8 cellular contexts compared by ENCODE assay signal in genomic region chr15:48963524-48964113, GRCh38. TPM values are rescaled to one million over a fixed set of nuclear protein-coding genes. Genes with fewer than 3 reads are reported as not detected.
DNase-seq lines count a peak whose midpoint lies in the region; ATAC-seq and TF ChIP-seq lines count a peak whose summit lies in the region.

SHC4 (minus strand) TSS chr15:48963919; CDS start chr15:48963015, 904 bp downstream.

- H3K36me3 ChIP-seq in PC-9 (ENCODE audit: low read depth) (no peaks in the 10 kb centered on the region), iPS-20b (ENCODE audit: insufficient read depth, low read depth, low read length) (no peaks in the 10 kb centered on the region)

- peaks cover 5% of the 10 kb centered on the region; the same call in 1 of the 2 replicates for H3F3A ChIP-seq in PC-9 (ENCODE audit: insufficient read depth, low read depth)

- H3K4me3 ChIP-seq in PC-9 (peak within 1 kb of the TSS; percentile 70), iPS-20b (ENCODE audit: low read length) (peak within 1 kb of the TSS; percentile 82)

- POLR2A ChIA-PET in PC-9 (lab: Charles Lee; ENCODE audit: unreplicated experiment), result interaction anchor here (0.6 kb wide), 1 partner anchor 10 kb away, joined by 6 read pairs; no protein-coding TSS in a partner anchor

- H3K4me2 ChIP-seq in PC-9, result peak within 1 kb of the TSS; percentile 95

- no peak; the same call in 1 of the 2 replicates for TF ChIP-seq CTCF in PC-9 (conservative IDR thresholded peaks at IDR 0.05)

- intact Hi-C loops in PC-9 (cut with micrococcal nuclease; ENCODE audit: unreplicated experiment), result loop anchor here (5.0 kb wide), 3 partner anchors 81 to 151 kb away; partner anchors contain the start of gene CEP152

- H3K4me1 ChIP-seq in PC-9 (replicated peaks; ENCODE audit: insufficient read depth) (0 out of 2 replicates have a peak, but pooled peaks cover 8% of the 10 kb centered on the region), iPS-20b (ENCODE audit: insufficient read depth, low read length) (no peaks in the 10 kb centered on the region; the same call in 1 of the 2 replicates)

- DNase-seq in NCI-H510A treated with DMSO at 0.1 percent for 48 hours (lab: John Stamatoyannopoulos, UW) (peak; percentile 56), NCI-H510A (lab: John Stamatoyannopoulos, UW) (no peak), PC-9 (peak; percentile 24 to 59), cerebellar cortex (ENCODE audit: low spot score) (peak; percentile 86), retina (peak; percentile 90)

- no peaks in the 10 kb centered on the region for H3K9me2 ChIP-seq in PC-9 (ENCODE audit: insufficient read depth)

- H3K9ac ChIP-seq in iPS-20b (ENCODE audit: low read depth, low read length), result peak within 1 kb of the TSS; percentile 49

- peak within 1 kb of the TSS; percentile 81 for H2AFZ ChIP-seq in PC-9

- H3K27ac ChIP-seq in PC-9, result no peak within 1 kb of the TSS
- H3K27ac ChIP-seq in iPS-20b (ENCODE audit: low read length), result no peak within 1 kb of the TSS

- no peaks in the 10 kb centered on the region for H3K79me2 ChIP-seq in PC-9 (ENCODE audit: low read depth)

- CTCF ChIA-PET in PC-9 (lab: Charles Lee), result no interaction called here

- ATAC-seq in HG03354 (IDR thresholded peaks at IDR 0.05; ENCODE audit: poor library complexity, severe bottlenecking, unreplicated experiment) (peak; percentile 53), HG03097 (IDR thresholded peaks at IDR 0.05; ENCODE audit: low FRiP score, unreplicated experiment) (no peak)

- H3K9me3 ChIP-seq in PC-9 (ENCODE audit: insufficient read depth, low read depth), result no peaks in the 10 kb centered on the region
- H3K9me3 ChIP-seq in iPS-20b (ENCODE audit: insufficient read depth, low read depth, low read length), result no peaks in the 10 kb centered on the region

- BruUV-seq in PC-9 (replicated peaks; lab: Mats Ljungman, UMichigan), result no TSS peak

- H4K20me1 ChIP-seq in PC-9 (ENCODE audit: insufficient read depth), result no peaks in the 10 kb centered on the region

- H3K27me3 ChIP-seq in PC-9 (ENCODE audit: insufficient read depth, low read depth) (no peaks in the 10 kb centered on the region), iPS-20b (ENCODE audit: insufficient read depth, low read length) (peaks cover 51% of the 10 kb centered on the region)

RNA-seq across cellular contexts. Expression of gene SHC4, which starts in this region (rescaled TPM):
- 0.18 and 0.44 TPM in 2 replicates for total RNA-seq in PC-9 (2021)

Comparison
In these comparisons a context has a peak if more than half of its experiments do, and no peak if none do; other contexts are left out.
1. Peak in DNase-seq, H3K4me3 ChIP-seq and H3K4me2 ChIP-seq in PC-9; RNA of the gene not detected or under 1 TPM.